In the genomic region with DNA sequence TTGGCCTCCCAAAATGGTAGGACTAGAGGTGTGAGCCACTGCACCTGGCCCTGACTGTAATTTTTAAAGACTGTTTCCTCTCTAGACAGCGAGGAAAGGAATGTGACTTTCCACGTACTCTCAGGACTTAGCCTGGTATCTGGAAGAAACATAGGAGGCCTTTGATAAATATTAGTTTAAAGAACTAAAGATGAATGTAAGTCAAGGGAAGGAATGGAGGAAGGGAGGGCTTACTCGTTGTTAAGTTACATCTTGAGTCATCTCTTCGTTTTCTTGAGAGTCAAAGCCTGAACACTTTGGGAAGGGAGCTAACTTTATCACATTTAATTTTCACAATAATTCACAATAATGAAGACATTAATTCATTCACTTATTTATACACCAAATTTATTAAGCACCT, we compare ENCODE assay signal across 27 cellular contexts. TPM values are rescaled to one million over a fixed set of nuclear protein-coding genes. Genes with fewer than 3 reads are reported as not detected.
"Had no signal": no experiment of that assay in that cellular context is flagged by ENCODE, and none has a peak within 500 bp of the region (broad histone marks: within the 10 kb centered on the region; RNA-seq: fewer than 3 reads in every experiment).

No MANE protein-coding gene starts in this region.

- DNase-seq: activated CD4-positive, alpha-beta memory T cell treated with anti-CD3 and anti-CD28 coated beads, Interleukin-2, amount 10 ng/mL, durations not matched to agents 7 days and 5 days; activated CD4-positive, alpha-beta T cell treated with anti-CD3 and anti-CD28 coated beads for 36 hours; activated CD4-positive, alpha-beta T cell treated with anti-CD3 and anti-CD28 coated beads, Interleukin-2, amount 50 U/mL, for 1 hour; activated gamma-delta T cell; activated naive CD4-positive, alpha-beta T cell treated with anti-CD3 and anti-CD28 coated beads for 36 hours; activated T-cell treated with anti-CD3 and anti-CD28 coated beads for 4 hours; activated T-cell treated with anti-CD3 and anti-CD28 coated beads, Interleukin-2, amount 50 U/mL, for 48 hours; anterior cingulate cortex; Karpas-422; NCI-H1105 treated with DMSO at 0.1 percent for 48 hours; NCI-H1436 treated with DMSO at 0.1 percent for 48 hours; NCI-H187; NCI-H2081; NCI-H2171; NCI-H510A; NCI-H526 treated with DMSO at 0.1 percent for 48 hours; NCI-H82; T-cell; T-helper 2 cell; T1000; WERI-Rb-1 had no signal

- H3K9me3 Mint-ChIP-seq: activated CD4-positive, alpha-beta memory T cell treated with anti-CD3 and anti-CD28 coated beads, Interleukin-2, amount 10 ng/mL, durations not matched to agents 7 days and 5 days; activated naive CD4-positive, alpha-beta T cell treated with anti-CD3 and anti-CD28 coated beads for 36 hours; activated T-helper 17 cell treated with anti-CD3 and anti-CD28 coated beads, Interleukin-2, amount 50 U/mL, for 72 hours; T-cell had no signal

- H3K27ac Mint-ChIP-seq: activated CD4-positive, alpha-beta memory T cell treated with anti-CD3 and anti-CD28 coated beads, Interleukin-2, amount 10 ng/mL, durations not matched to agents 7 days and 5 days; activated CD4-positive, alpha-beta T cell treated with anti-CD3 and anti-CD28 coated beads for 36 hours; activated naive CD4-positive, alpha-beta T cell treated with anti-CD3 and anti-CD28 coated beads for 36 hours; activated naive CD8-positive, alpha-beta T cell; activated T-helper 17 cell treated with anti-CD3 and anti-CD28 coated beads, Interleukin-2, amount 50 U/mL, for 72 hours; T-cell had no signal

- H3K36me3 Mint-ChIP-seq: activated naive CD8-positive, alpha-beta T cell; T-cell had no signal

- H3K4me1 Mint-ChIP-seq: activated CD4-positive, alpha-beta memory T cell treated with anti-CD3 and anti-CD28 coated beads, Interleukin-2, amount 10 ng/mL, durations not matched to agents 7 days and 5 days; activated CD4-positive, alpha-beta T cell treated with anti-CD3 and anti-CD28 coated beads for 36 hours; activated T-helper 17 cell treated with anti-CD3 and anti-CD28 coated beads, Interleukin-2, amount 50 U/mL, for 72 hours; T-cell had no signal

- H3K4me3 Mint-ChIP-seq: activated CD4-positive, alpha-beta memory T cell treated with anti-CD3 and anti-CD28 coated beads, Interleukin-2, amount 10 ng/mL, durations not matched to agents 7 days and 5 days; activated CD4-positive, alpha-beta T cell treated with anti-CD3 and anti-CD28 coated beads for 36 hours; activated naive CD4-positive, alpha-beta T cell treated with anti-CD3 and anti-CD28 coated beads for 36 hours; activated naive CD8-positive, alpha-beta T cell; activated T-helper 17 cell treated with anti-CD3 and anti-CD28 coated beads, Interleukin-2, amount 50 U/mL, for 72 hours; T-cell had no signal

- H3K4me3 ChIP-seq: K562, SK-N-MC had no signal

- H3K27ac ChIP-seq: SK-N-MC, WERI-Rb-1 had no signal

- FAIRE-seq: K562 had no signal

- H3K36me3 ChIP-seq: WERI-Rb-1 had no signal

- ATAC-seq: activated CD4-positive, alpha-beta T cell treated with anti-CD3 and anti-CD28 coated beads for 36 hours; activated T-helper 17 cell treated with anti-CD3 and anti-CD28 coated beads, Interleukin-2, amount 50 U/mL, for 72 hours; K562; T-cell had no signal

RNA-seq across cellular contexts. Expression of gene LNX1, which starts 7.2 kb away (rescaled TPM):
- total RNA-seq: activated CD4-positive, alpha-beta memory T cell treated with anti-CD3 and anti-CD28 coated beads, Interleukin-2, amount 10 ng/mL, durations not matched to agents 7 days and 5 days; activated CD4-positive, alpha-beta T cell treated with anti-CD3 and anti-CD28 coated beads for 36 hours; activated CD8-positive, alpha-beta memory T cell treated with anti-CD3 and anti-CD28 coated beads for 36 hours; activated T-helper 17 cell treated with anti-CD3 and anti-CD28 coated beads, Interleukin-2, amount 50 U/mL, for 72 hours; OCI-LY7 had no signal
